ENCODE assay signal across 9 cellular contexts in genomic region chr14:93333631-93334095, GRCh38. TPM values are rescaled to one million over a fixed set of nuclear protein-coding genes. Genes with fewer than 3 reads are reported as not detected.
DNase-seq lines count a peak whose midpoint lies in the region; ATAC-seq, FAIRE-seq and TF ChIP-seq lines count a peak whose summit lies in the region.
"Had no signal": no experiment of that assay in that cellular context is flagged by ENCODE, and none has a peak within 500 bp of the region (broad histone marks: within the 10 kb centered on the region; RNA-seq: fewer than 3 reads in every experiment).

No MANE protein-coding gene starts in this region.

- POLR2A ChIA-PET in H1 (lab: Charles Lee; ENCODE audit: partially characterized antibody) = interaction anchor here (0.6 to 1.2 kb wide), 3 partner anchors 10 to 258 kb away, joined by 3 to 4 read pairs (median 3); no protein-coding TSS in a partner anchor

- no peak overlapping the region for H2BK20ac ChIP-seq in H1 (ENCODE audit: low read length)

- H2BK12ac ChIP-seq in H1 (ENCODE audit: low read depth, low read length) = no peak overlapping the region

- H3K79me2 ChIP-seq in OCI-LY3 (ENCODE audit: low read length) (peaks cover 48% of the 10 kb centered on the region), H1 (ENCODE audit: control insufficient read depth in 1 of 2, insufficient read depth in 2 of 2, low read length in 2 of 2) (peaks cover 11 to 47% of the 10 kb centered on the region in 2 experiments)

- H3K27ac ChIP-seq in OCI-LY3 (ENCODE audit: low read length) (no peak overlapping the region), H1 (ENCODE audit: low read depth, low read length) (peak overlapping the region; percentile 33), neutrophil (peak overlapping the region; percentile 93)

- CTCF ChIA-PET in H1 (lab: Charles Lee; ENCODE audit: partially characterized antibody) = interaction anchor here (1.4 kb wide), 1 partner anchor 203 kb away, joined by 3 read pairs; no protein-coding TSS in a partner anchor

- peaks cover 9% of the 10 kb centered on the region for H3K23me2 ChIP-seq in H1 (ENCODE audit: low read depth, low read length)

- H3K9me3 ChIP-seq in OCI-LY3 (ENCODE audit: insufficient read depth, low read length) (peaks cover 11% of the 10 kb centered on the region; the same call in 1 of the 2 replicates), H1 (ENCODE audit: insufficient read depth in 2 of 2, low read depth in 1 of 2, low read length in 1 of 2) (no peaks in the 10 kb centered on the region), neutrophil (no peaks in the 10 kb centered on the region)

- TF ChIP-seq RAD21 in H1 (IDR thresholded peaks at IDR 0.05 in 1 of 2, conservative IDR thresholded peaks at IDR 0.05 in 1 of 2; ENCODE audit: low read depth in 2 of 2, low read length in 2 of 2) = no peak

- H3K23ac ChIP-seq in H1 (ENCODE audit: insufficient read length) = no peak overlapping the region

- no peak for TF ChIP-seq EP300 in H1 (IDR thresholded peaks at IDR 0.05; ENCODE audit: borderline replicate concordance in 1 of 2, low read depth in 2 of 2, low read length in 2 of 2)

- TF ChIP-seq POLR2A in H1 (IDR thresholded peaks at IDR 0.05; ENCODE audit: control extremely low read depth in 1 of 2, low read depth in 2 of 2, low read length in 2 of 2) = no peak

- H4K20me1 ChIP-seq in OCI-LY3 (ENCODE audit: insufficient read depth, low read length) (peaks cover 27% of the 10 kb centered on the region), H1 (replicated peaks in 1 of 2; ENCODE audit: control insufficient read depth in 1 of 2, insufficient read depth in 2 of 2, low read length in 2 of 2) (peaks cover 0 to 9% of the 10 kb centered on the region in 2 experiments)

- peak overlapping the region; percentile 31; the same call in 1 of the 2 replicates for H2BK15ac ChIP-seq in H1 (ENCODE audit: low read length)

- H2BK120ac ChIP-seq in H1 (replicated peaks; ENCODE audit: low read depth, low read length) = no peak overlapping the region

- H2AFZ ChIP-seq in OCI-LY3 (ENCODE audit: low read depth, low read length) (peak overlapping the region; percentile 95), H1 (ENCODE audit: low read length) (peak overlapping the region; percentile 79)

- no peak for FAIRE-seq in H1 (lab: Jason Lieb, UNC)

- TF ChIP-seq CTCF in OCI-LY3 (IDR thresholded peaks at IDR 0.05; ENCODE audit: low read depth, low read length) (no peak), H1 (IDR thresholded peaks at IDR 0.05; ENCODE audit: control extremely low read depth in 1 of 3, insufficient read depth in 1 of 3, low read depth in 1 of 3, low read length in 3 of 3) (no peak), neutrophil (IDR thresholded peaks at IDR 0.05) (no peak)

- H3K4me1 ChIP-seq in OCI-LY3 (ENCODE audit: low read length) = peaks cover 33% of the 10 kb centered on the region
- peaks cover 3 to 11% (median 4%) of the 10 kb centered on the region in 4 experiments; a peak in 6 of 7 replicates for H3K4me1 ChIP-seq in H1 (replicated peaks in 1 of 4; ENCODE audit: control insufficient read depth in 3 of 4, insufficient read depth in 4 of 4, low read length in 3 of 4)
- peaks cover 27 to 36% of the 10 kb centered on the region in 2 experiments for H3K4me1 ChIP-seq in neutrophil (ENCODE audit: control insufficient read depth in 1 of 2, insufficient read depth in 1 of 2, low read depth in 1 of 2, low read length in 1 of 2)

- H3K27me3 ChIP-seq in OCI-LY3 (ENCODE audit: low read depth, low read length) = no peaks in the 10 kb centered on the region
- H3K27me3 ChIP-seq in H1 (replicated peaks in 1 of 4; ENCODE audit: control insufficient read depth in 3 of 4, extremely low read depth in 1 of 4, insufficient read depth in 3 of 4, low read length in 3 of 4) = no peaks in the 10 kb centered on the region
- H3K27me3 ChIP-seq in neutrophil = no peaks in the 10 kb centered on the region

- no peak overlapping the region; the same call in 1 of the 2 replicates for H2AK5ac ChIP-seq in H1 (ENCODE audit: low read depth, low read length)

- H3K9ac ChIP-seq in OCI-LY3 (ENCODE audit: low read length) (peak overlapping the region; percentile 74), H1 (replicated peaks in 1 of 4; ENCODE audit: extremely low read depth in 1 of 4, low read depth in 3 of 4, low read length in 3 of 4) (peak overlapping the region; percentile 39 to 79 (median 66))

- H3K36me3 ChIP-seq in OCI-LY3 (replicated peaks; ENCODE audit: low read depth, low read length) = peaks cover 3% of the 10 kb centered on the region
- H3K36me3 ChIP-seq in H1 (ENCODE audit: control insufficient read depth in 2 of 4, insufficient read depth in 4 of 4, low read length in 3 of 4) = no peaks in the 10 kb centered on the region
- no peaks in the 10 kb centered on the region for H3K36me3 ChIP-seq in neutrophil

- DNase-seq in D341Med (ENCODE audit: low spot score) = peak; percentile 27
- no peak for DNase-seq in H1 (ENCODE audit: low read depth in 1 of 2, low spot score in 2 of 2)
- DNase-seq in stimulated activated CD4-positive, alpha-beta T cell treated with anti-CD3 and anti-CD28 coated beads, Interleukin-4, amount 100 ng/mL, for 1 hour = no peak
- no peak for DNase-seq in middle frontal gyrus (ENCODE audit: extremely low spot score, low spot score)
- DNase-seq in pons (ENCODE audit: low spot score) = no peak

- no peak overlapping the region for H3K14ac ChIP-seq in H1 (ENCODE audit: insufficient read length)

- no peak overlapping the region for H3K4ac ChIP-seq in H1 (replicated peaks; ENCODE audit: insufficient read length, low read depth, low read length)

- H3K56ac ChIP-seq in H1 (replicated peaks; ENCODE audit: insufficient read length, low read depth, low read length) = no peak overlapping the region

- H4K5ac ChIP-seq in H1 (ENCODE audit: insufficient read length, low read depth, low read length) = no peak overlapping the region

- peaks cover 3% of the 10 kb centered on the region; the same call in 1 of the 2 replicates for H3K79me1 ChIP-seq in H1 (ENCODE audit: low read depth, low read length)

- peak overlapping the region; percentile 87 for H3K4me3 ChIP-seq in OCI-LY3 (ENCODE audit: low read length)
- peak overlapping the region; percentile 79 to 92 (median 84) for H3K4me3 ChIP-seq in H1 (ENCODE audit: extremely low read depth in 1 of 4, insufficient read depth in 2 of 4, low read depth in 3 of 4, low read length in 4 of 4)
- peak overlapping the region; percentile 69 to 86 for H3K4me3 ChIP-seq in neutrophil (ENCODE audit: low read depth in 1 of 2, low read length in 1 of 2)

- H2BK5ac ChIP-seq in H1 (ENCODE audit: low read depth, low read length) = 0 out of 2 replicates have a peak overlapping the region, but pooled peaks have one; percentile 10

- H4K91ac ChIP-seq in H1 (replicated peaks; ENCODE audit: insufficient read length, low read length) = no peak overlapping the region

- WGBS in H1 (ENCODE audit: extremely low coverage in 1 of 2, insufficient coverage in 1 of 2, insufficient read length in 1 of 2, insufficient replicate concordance in 2 of 2, low coverage in 1 of 2, low lambda C conversion rate in 2 of 2, missing lambda C conversion rate in 1 of 2), 2 experiments = 22% methylated on average over 7 of the region's 7 CpGs; no CpG with 5 or more reads in 1 of the 2 experiments

- ATAC-seq in GM19467 (IDR thresholded peaks at IDR 0.05; ENCODE audit: unreplicated experiment) = no peak

- H3K4me2 ChIP-seq in OCI-LY3 (ENCODE audit: low read length) (peak overlapping the region; percentile 96), H1 (ENCODE audit: insufficient read depth in 1 of 2, low read depth in 2 of 2, low read length in 2 of 2) (peak overlapping the region; percentile 87 to 92)

- H3K18ac ChIP-seq in H1 (ENCODE audit: extremely low read depth, low read length) = no peak overlapping the region

- H4K8ac ChIP-seq in H1 (ENCODE audit: extremely low read depth, insufficient read depth, low read length) = no peak overlapping the region

TF ChIP-seq in H1, 55 proteins besides CTCF, POLR2A, EP300 and RAD21 (continues in another document):
- no peak for TF ChIP-seq USF2 (IDR thresholded peaks at IDR 0.05; ENCODE audit: low read length)
- TF ChIP-seq KDM5A (IDR thresholded peaks at IDR 0.05; ENCODE audit: low read length) = no peak
- no peak for TF ChIP-seq JUND (IDR thresholded peaks at IDR 0.05; ENCODE audit: low read length)
- no peak for TF ChIP-seq PHF8 (conservative IDR thresholded peaks at IDR 0.05; ENCODE audit: low read depth, low read length)
- TF ChIP-seq CREB1 (IDR thresholded peaks at IDR 0.05) = no peak
- no peak for TF ChIP-seq CHD2 (IDR thresholded peaks at IDR 0.05; ENCODE audit: low read length)
- TF ChIP-seq NRF1 (IDR thresholded peaks at IDR 0.05; ENCODE audit: low read depth, low read length) = no peak

RNA-seq across cellular contexts. Expression of gene BTBD7, which starts 0.8 kb away (rescaled TPM):
- total RNA-seq in H1 (2021; fragmentation: NEBNext Ultra II Directional; extraction: Animal tissue kit (Norgen Biotek cat#: 25700)) = 46.1 and 48.6 TPM in 2 replicates
- polyA plus RNA-seq in H1 (2011; rRNA removed) = 10.8 and 12.1 TPM in 2 replicates
- 11.0 TPM for polyA plus RNA-seq in H1 (2011; cell fraction: cytosol; rRNA removed)
- 14.0 TPM for polyA plus RNA-seq in H1 (2011; cell fraction: nucleus; rRNA removed)
- 9.6 to 16.3 TPM (median 13.9 TPM) in 4 replicates for polyA plus RNA-seq in H1 (2012, experiment 1 of 2)
- polyA plus RNA-seq in H1 (2012, experiment 2 of 2) = 1.1 TPM
- 25.3 TPM for polyA plus RNA-seq in H1 (2013, experiment 1 of 2)
- 23.7 TPM for polyA plus RNA-seq in H1 (2013, experiment 2 of 2)
- 44.0 and 45.1 TPM in 2 replicates for polyA minus RNA-seq in H1 (2011; rRNA and poly(A)+ RNA removed)
- polyA minus RNA-seq in H1 (2011; cell fraction: cytosol; rRNA and poly(A)+ RNA removed) = 25.2 TPM
- 32.4 TPM for polyA minus RNA-seq in H1 (2011; cell fraction: nucleus; rRNA and poly(A)+ RNA removed)

RNA-seq across cellular contexts. Expression of gene COX8C, which starts 13.3 kb away (rescaled TPM):
- not detected in 2 replicates for total RNA-seq in H1 (2021; fragmentation: NEBNext Ultra II Directional; extraction: Animal tissue kit (Norgen Biotek cat#: 25700))
- not detected in 2 replicates for polyA plus RNA-seq in H1 (2011; rRNA removed)
- polyA plus RNA-seq in H1 (2011; cell fraction: cytosol; rRNA removed) = 0.22 TPM
- polyA plus RNA-seq in H1 (2011; cell fraction: nucleus; rRNA removed) = not detected
- not detected in 4 replicates for polyA plus RNA-seq in H1 (2012, experiment 1 of 2)
- polyA plus RNA-seq in H1 (2012, experiment 2 of 2) = not detected
- polyA plus RNA-seq in H1 (2013, experiment 1 of 2) = not detected
- 0.28 TPM for polyA plus RNA-seq in H1 (2013, experiment 2 of 2)
- polyA minus RNA-seq in H1 (2011; rRNA and poly(A)+ RNA removed) = not detected in 2 replicates
- polyA minus RNA-seq in H1 (2011; cell fraction: cytosol; rRNA and poly(A)+ RNA removed) = not detected
- polyA minus RNA-seq in H1 (2011; cell fraction: nucleus; rRNA and poly(A)+ RNA removed) = not detected
- total RNA-seq: lung microvascular endothelial cell had no signal
